21 cellular contexts compared by ENCODE assay signal in the genomic region with DNA sequence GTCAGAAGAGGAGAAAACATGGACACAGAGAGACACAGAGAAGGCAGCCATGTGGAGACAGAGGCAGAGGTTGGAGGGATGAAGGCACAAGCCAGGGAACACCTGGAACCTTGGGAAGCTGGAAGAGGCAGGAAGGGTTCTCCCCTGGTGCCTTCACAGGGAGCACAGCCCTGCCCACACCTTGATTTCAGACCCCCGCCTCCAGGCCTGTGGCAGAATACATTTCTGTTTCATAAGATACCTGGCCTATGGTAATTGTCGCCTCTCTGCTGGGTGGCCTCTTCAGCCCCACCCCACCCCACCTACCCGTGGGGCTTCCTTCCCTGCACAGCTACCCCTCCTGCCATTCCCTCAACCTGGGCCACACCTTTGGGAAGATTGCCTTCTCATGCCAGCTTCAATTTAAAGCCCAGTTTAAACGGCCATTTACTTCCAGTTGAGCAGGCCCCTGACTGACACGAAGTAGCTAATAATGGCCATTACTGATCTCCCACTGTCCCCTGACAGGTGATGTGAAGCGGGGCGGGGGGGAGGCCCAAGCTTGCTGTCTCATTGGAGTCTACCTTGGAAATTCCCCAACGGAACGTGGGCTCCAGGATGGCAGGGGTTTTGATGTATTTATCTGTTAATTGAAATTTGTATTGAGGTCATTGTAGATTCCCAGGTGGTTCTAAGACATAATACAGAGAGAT.
"Had no signal": no experiment of that assay in that cellular context is flagged by ENCODE, and none has a peak within 500 bp of the region (broad histone marks: within the 10 kb centered on the region; RNA-seq: fewer than 3 reads in every experiment).

No MANE protein-coding gene starts in this region.

- H3K27me3 ChIP-seq: cardiac muscle cell had no signal

- H3K36me3 ChIP-seq: cardiac muscle cell, gastrocnemius medialis, neutrophil, tibial nerve had no signal

- H3K27ac ChIP-seq: gastrocnemius medialis, neutrophil, VCaP had no signal

- H3K9me3 ChIP-seq: gastrocnemius medialis, neutrophil, tibial nerve had no signal

- H3K9me3 Mint-ChIP-seq: effector memory CD8-positive, alpha-beta T cell had no signal

- H3K4me3 ChIP-seq: cardiac muscle cell, gastrocnemius medialis, tibial nerve had no signal

- H3K4me3 Mint-ChIP-seq: activated naive CD8-positive, alpha-beta T cell; effector memory CD8-positive, alpha-beta T cell; naive thymus-derived CD8-positive, alpha-beta T cell had no signal

- H3K36me3 Mint-ChIP-seq: activated naive CD8-positive, alpha-beta T cell had no signal

- ATAC-seq: effector memory CD8-positive, alpha-beta T cell; gastrocnemius medialis; left colon; naive thymus-derived CD8-positive, alpha-beta T cell had no signal

- H3K27ac Mint-ChIP-seq: activated naive CD8-positive, alpha-beta T cell; effector memory CD8-positive, alpha-beta T cell; naive thymus-derived CD8-positive, alpha-beta T cell; progenitor cell of endocrine pancreas had no signal

- H3K4me1 ChIP-seq: gastrocnemius medialis had no signal

- DNase-seq: activated CD4-positive, alpha-beta T cell treated with anti-CD3 and anti-CD28 coated beads for 4 hours; activated CD4-positive, alpha-beta T cell treated with anti-CD3 and anti-CD28 coated beads, Interleukin-2, amount 50 U/mL, for 48 hours; activated CD8-positive, alpha-beta memory T cell treated with anti-CD3 and anti-CD28 coated beads for 24 hours; activated effector memory CD4-positive, alpha-beta T cell treated with Interleukin-2 at 50 U/mL for 16 hours; activated naive CD4-positive, alpha-beta T cell treated with Interleukin-2 at 50 U/mL for 16 hours; anterior cingulate cortex; cortex of kidney; effector memory CD8-positive, alpha-beta T cell; erythroblast; gastrocnemius medialis; glutamatergic neuron; naive thymus-derived CD8-positive, alpha-beta T cell; stimulated activated naive CD4-positive, alpha-beta T cell; T-helper 9 cell had no signal
